In genomic region chr18:55508637-55509036, GRCh38 we compare ENCODE assay signal across 20 cellular contexts.
A peak's percentile ranks its signal among the peaks of the same experiment; 100 is the strongest.
DNase-seq lines count a peak whose midpoint lies in the region; ATAC-seq and TF ChIP-seq lines count a peak whose summit lies in the region.
"Had no signal": no experiment of that assay in that cellular context is flagged by ENCODE, and none has a peak within 500 bp of the region (broad histone marks: within the 10 kb centered on the region; RNA-seq: fewer than 3 reads in every experiment).

No MANE protein-coding gene starts in this region.

- DNase-seq in HFFc6 (no peak), SK-N-MC (ENCODE audit: low read depth, low spot score) (no peak), memory B cell (ENCODE audit: low spot score in 2 of 2) (no peak), suprapubic skin (ENCODE audit: low spot score in 2 of 2) (no peak), DMS 273 (lab: John Stamatoyannopoulos, UW; ENCODE audit: unreplicated experiment) (no peak), MV-4-11 (lab: John Stamatoyannopoulos, UW) (no peak)
- DNase-seq: activated CD4-positive, alpha-beta T cell treated with anti-CD3 and anti-CD28 coated beads, Interleukin-2, amount 50 U/mL, for 4 hours; activated T-cell treated with anti-CD3 and anti-CD28 coated beads, Interleukin-2, amount 50 U/mL, for 1 hour; body of pancreas; C1 segment of cervical spinal cord; islet precursor cell; KG1; midbrain; NCI-H774; stimulated activated CD4-positive, alpha-beta T cell treated with anti-CD3 and anti-CD28 coated beads, Interleukin-2, amount 100 ng/mL, for 48 hours; T-cell had no signal

- H3K9me3 Mint-ChIP-seq in HFFc6, result no peaks in the 10 kb centered on the region
- no peaks in the 10 kb centered on the region for H3K9me3 Mint-ChIP-seq in memory B cell
- H3K9me3 Mint-ChIP-seq: activated naive CD4-positive, alpha-beta T cell treated with anti-CD3 and anti-CD28 coated beads, Interleukin-2, amount 50 U/mL, for 24 hours; dendritic cell treated with granulocyte-macrophage colony-stimulating factor and Interleukin-4, amounts not matched to agents 40 ng/mL and 50 ng/mL, for 4 days had no signal

- ATAC-seq in memory B cell (ENCODE audit: low read depth), result no peak
- ATAC-seq in GM19455 (IDR thresholded peaks at IDR 0.05; ENCODE audit: unreplicated experiment), result no peak
- ATAC-seq: body of pancreas, T-cell had no signal

- H3K4me3 ChIP-seq in SK-N-MC (peak overlapping the region; percentile 61), suprapubic skin (no peak overlapping the region)
- H3K4me3 ChIP-seq: body of pancreas, HAP-1 had no signal

- no peaks in the 10 kb centered on the region for H3K9me3 ChIP-seq in SK-N-MC (ENCODE audit: low read depth, low read length)
- no peaks in the 10 kb centered on the region for H3K9me3 ChIP-seq in suprapubic skin
- H3K9me3 ChIP-seq: body of pancreas, HAP-1 had no signal

- peaks cover 7% of the 10 kb centered on the region for H3K4me1 ChIP-seq in suprapubic skin
- H3K4me1 ChIP-seq: body of pancreas had no signal

- no peak for TF ChIP-seq EP300 in suprapubic skin (IDR thresholded peaks at IDR 0.05)

- H3K4me1 Mint-ChIP-seq in HFFc6 (ENCODE audit: low read depth) (peaks cover 72% of the 10 kb centered on the region), memory B cell (peaks cover 24% of the 10 kb centered on the region)
- H3K4me1 Mint-ChIP-seq: activated naive CD4-positive, alpha-beta T cell treated with anti-CD3 and anti-CD28 coated beads, Interleukin-2, amount 50 U/mL, for 24 hours had no signal

- H3K36me3 ChIP-seq in SK-N-MC (ENCODE audit: insufficient read depth, low read length) (no peaks in the 10 kb centered on the region), suprapubic skin (no peaks in the 10 kb centered on the region)
- H3K36me3 ChIP-seq: HAP-1 had no signal

- TF ChIP-seq CTCF in HFFc6 (IDR thresholded peaks at IDR 0.05), result no peak
- TF ChIP-seq CTCF in suprapubic skin (IDR thresholded peaks at IDR 0.05), result no peak

- H3K4me3 Mint-ChIP-seq in HFFc6 (0 out of 2 replicates have a peak overlapping the region, but pooled peaks have one; percentile 26), memory B cell (no peak overlapping the region)
- H3K4me3 Mint-ChIP-seq: activated naive CD4-positive, alpha-beta T cell treated with anti-CD3 and anti-CD28 coated beads, Interleukin-2, amount 50 U/mL, for 24 hours; dendritic cell treated with granulocyte-macrophage colony-stimulating factor and Interleukin-4, amounts not matched to agents 40 ng/mL and 50 ng/mL, for 4 days; T-cell had no signal

- H3K27me3 Mint-ChIP-seq in HFFc6 (ENCODE audit: insufficient read depth), result no peaks in the 10 kb centered on the region; the same call in 1 of the 2 replicates
- H3K27me3 Mint-ChIP-seq in memory B cell, result no peaks in the 10 kb centered on the region
- H3K27me3 Mint-ChIP-seq: activated naive CD4-positive, alpha-beta T cell treated with anti-CD3 and anti-CD28 coated beads, Interleukin-2, amount 50 U/mL, for 24 hours; dendritic cell treated with granulocyte-macrophage colony-stimulating factor and Interleukin-4, amounts not matched to agents 40 ng/mL and 50 ng/mL, for 4 days; T-cell had no signal

- H3K9ac ChIP-seq in SK-N-MC (ENCODE audit: insufficient read length), result peak overlapping the region; percentile 55

- TF ChIP-seq POLR2A in suprapubic skin (IDR thresholded peaks at IDR 0.05), result no peak

- WGBS in suprapubic skin, result 72% methylated on average over 5 of the region's 5 CpGs

- H3K27ac ChIP-seq in SK-N-MC, result peak overlapping the region; percentile 91
- H3K27ac ChIP-seq in suprapubic skin, result peak overlapping the region; percentile 4
- H3K27ac ChIP-seq: body of pancreas had no signal

- H3K36me3 Mint-ChIP-seq in HFFc6 (ENCODE audit: low read depth) (peaks cover 12% of the 10 kb centered on the region), memory B cell (no peaks in the 10 kb centered on the region)
- H3K36me3 Mint-ChIP-seq: activated naive CD4-positive, alpha-beta T cell treated with anti-CD3 and anti-CD28 coated beads, Interleukin-2, amount 50 U/mL, for 24 hours; T-cell had no signal

- H3K27ac Mint-ChIP-seq in HFFc6 (peak overlapping the region; percentile 94), memory B cell (peak overlapping the region; percentile 42)
- H3K27ac Mint-ChIP-seq: activated naive CD4-positive, alpha-beta T cell treated with anti-CD3 and anti-CD28 coated beads, Interleukin-2, amount 50 U/mL, for 24 hours; T-cell had no signal

- H3K27me3 ChIP-seq in suprapubic skin, result no peaks in the 10 kb centered on the region
- H3K27me3 ChIP-seq: body of pancreas had no signal
